ENCODE assay signal across 8 cellular contexts in the genomic region with DNA sequence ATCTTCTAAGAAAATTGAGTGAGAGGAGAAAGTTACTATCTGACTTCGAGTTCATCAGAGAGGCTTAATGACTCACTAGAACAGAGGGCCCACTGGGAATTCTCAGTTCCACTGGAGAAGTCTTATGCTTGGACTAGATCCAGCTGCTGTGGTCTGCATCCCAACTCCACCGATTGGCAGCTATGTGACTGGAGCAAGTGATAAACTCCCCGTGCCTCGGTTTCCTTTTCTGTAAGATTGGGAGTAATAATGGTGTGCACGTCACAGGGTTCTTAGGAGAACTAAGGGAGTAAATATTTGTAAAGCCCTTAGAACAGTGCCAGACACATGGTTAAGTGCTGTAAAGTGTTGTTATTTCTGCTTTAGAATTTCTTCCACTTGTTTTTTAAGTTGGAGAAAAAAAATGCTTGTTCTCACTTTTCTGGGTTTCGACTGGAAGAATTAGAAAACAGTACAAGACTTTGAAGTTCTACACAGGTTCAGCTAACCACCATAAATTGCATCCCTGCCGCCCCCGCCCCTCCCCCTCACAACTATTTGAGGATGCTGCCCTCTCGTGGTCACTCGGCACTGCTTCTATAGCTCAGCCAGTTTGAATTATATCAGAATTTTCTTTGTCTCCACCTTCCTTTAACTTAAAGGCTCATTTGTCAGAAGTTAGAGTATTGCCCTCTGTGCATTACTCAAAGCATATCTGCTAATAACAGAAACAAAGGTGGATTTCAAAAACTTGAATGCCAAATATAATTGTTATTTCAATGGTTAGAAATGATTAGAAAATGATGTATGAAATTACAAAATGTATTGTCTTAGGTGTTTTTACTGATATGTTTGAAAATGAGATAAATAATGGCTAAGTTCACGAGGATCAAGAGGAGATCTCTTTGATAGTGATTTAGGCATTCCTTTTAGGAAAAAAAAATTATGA.
DNase-seq lines count a peak whose midpoint lies in the region; ATAC-seq and TF ChIP-seq lines count a peak whose summit lies in the region.

No MANE protein-coding gene starts in this region.

- no peak overlapping the region for H3K9ac ChIP-seq in Loucy (ENCODE audit: low read depth, low read length, poor library complexity, severe bottlenecking)

- H3K36me3 ChIP-seq in Loucy (ENCODE audit: insufficient read depth, low read length) (no peaks in the 10 kb centered on the region), SJCRH30 (no peaks in the 10 kb centered on the region), gastroesophageal sphincter (no peaks in the 10 kb centered on the region), ovary (no peaks in the 10 kb centered on the region), thoracic aorta (no peaks in the 10 kb centered on the region)

- no peaks in the 10 kb centered on the region for H3K79me2 ChIP-seq in Loucy (ENCODE audit: insufficient read depth, low read length)

- peak; percentile 77 for ATAC-seq in gastroesophageal sphincter
- peak; percentile 89 for ATAC-seq in thoracic aorta (ENCODE audit: insufficient number of reproducible peaks, low FRiP score, low read depth)
- ATAC-seq in GM18519 (IDR thresholded peaks at IDR 0.05; ENCODE audit: low FRiP score, unreplicated experiment): no peak

- TF ChIP-seq CTCF in GM12865 (IDR thresholded peaks at IDR 0.05; ENCODE audit: insufficient read depth, low read depth, low read length, missing control alignments) (peak; percentile 71), Loucy (conservative IDR thresholded peaks at IDR 0.05; ENCODE audit: low read length) (peak; percentile 97), gastroesophageal sphincter (IDR thresholded peaks at IDR 0.05) (peak; percentile 66 to 84 (median 80)), ovary (IDR thresholded peaks at IDR 0.05) (peak; percentile 45 to 60 (median 49)), thoracic aorta (IDR thresholded peaks at IDR 0.05) (peak; percentile 82)

- H3K4me1 ChIP-seq in Loucy (ENCODE audit: insufficient read depth, low read length, poor library complexity, severe bottlenecking) (no peaks in the 10 kb centered on the region), SJCRH30 (peaks cover 13% of the 10 kb centered on the region), gastroesophageal sphincter (peaks cover 0 to 17% (median 2%) of the 10 kb centered on the region in 3 donors), ovary (ENCODE audit: insufficient read depth) (peaks cover 3% of the 10 kb centered on the region), thoracic aorta (ENCODE audit: control insufficient read depth in 1 of 2, low read depth in 2 of 2) (peaks cover 5 to 6% of the 10 kb centered on the region in 2 donors)

- intact Hi-C loops in ovary (cut with DNase I): loop anchor here (5.0 to 10.0 kb wide), 3 partner anchors 217 to 222 kb away; no protein-coding TSS in a partner anchor

- TF ChIP-seq EP300 in gastroesophageal sphincter (IDR thresholded peaks at IDR 0.05) (no peak), ovary (IDR thresholded peaks at IDR 0.05) (no peak)

- H3F3A ChIP-seq in Loucy (ENCODE audit: low read depth): no peaks in the 10 kb centered on the region

- H3K4me3 ChIP-seq in GM12865 (ENCODE audit: low read depth, low read length) (no peak overlapping the region), Loucy (ENCODE audit: low read length, poor library complexity, severe bottlenecking) (no peak overlapping the region), SJCRH30 (peak overlapping the region; percentile 21; the same call in 1 of the 2 replicates), gastroesophageal sphincter (peak overlapping the region in 1 of 2 donors; percentile 20), ovary (no peak overlapping the region), thoracic aorta (peak overlapping the region; percentile 54)

- H3K4me2 ChIP-seq in Loucy (ENCODE audit: low read depth, low read length, poor library complexity, severe bottlenecking): no peak overlapping the region

- no peak overlapping the region for H2AFZ ChIP-seq in Loucy (ENCODE audit: low read length)

- H3K9me2 ChIP-seq in Loucy (replicated peaks; ENCODE audit: low read depth, low read length): no peaks in the 10 kb centered on the region

- H3K27me3 ChIP-seq in Loucy (ENCODE audit: insufficient read depth, low read length, poor library complexity, severe bottlenecking) (peaks cover 4% of the 10 kb centered on the region), SJCRH30 (no peaks in the 10 kb centered on the region), gastroesophageal sphincter (no peaks in the 10 kb centered on the region), ovary (no peaks in the 10 kb centered on the region), thoracic aorta (replicated peaks; ENCODE audit: insufficient read depth) (no peaks in the 10 kb centered on the region)

- H3K27ac ChIP-seq in SJCRH30: no peak overlapping the region
- no peak overlapping the region for H3K27ac ChIP-seq in gastroesophageal sphincter
- H3K27ac ChIP-seq in ovary: no peak overlapping the region
- no peak overlapping the region for H3K27ac ChIP-seq in thoracic aorta

- 7 to 25% methylated on average over 5 to 11 of the region's 11 CpGs for WGBS in gastroesophageal sphincter (ENCODE audit: low coverage in 1 of 2), 2 donors
- WGBS in ovary, 3 donors: 11 to 17% (median 13%) methylated on average over 11 of the region's 11 CpGs

- H4K20me1 ChIP-seq in Loucy (ENCODE audit: insufficient read depth, low read length, poor library complexity, severe bottlenecking): no peaks in the 10 kb centered on the region

- peak; percentile 86 for DNase-seq in GM12865 (ENCODE audit: low read depth)
- DNase-seq in SJCRH30: peak; percentile 73 to 84
- peak; percentile 87 for DNase-seq in activated effector memory CD4-positive, alpha-beta T cell treated with anti-CD3 and anti-CD28 coated beads, Interleukin-2, amount 50 U/mL, for 16 hours
- peak; percentile 60 to 80 (median 76) for DNase-seq in ovary
- peak; percentile 43 for DNase-seq in thoracic aorta (ENCODE audit: low spot score)

- TF ChIP-seq POLR2A in gastroesophageal sphincter (IDR thresholded peaks at IDR 0.05) (no peak), ovary (IDR thresholded peaks at IDR 0.05) (no peak)

- H3K9me3 ChIP-seq in Loucy (ENCODE audit: insufficient read depth, low read depth, low read length) (no peaks in the 10 kb centered on the region), SJCRH30 (replicated peaks) (no peaks in the 10 kb centered on the region), gastroesophageal sphincter (no peaks in the 10 kb centered on the region), ovary (no peaks in the 10 kb centered on the region), thoracic aorta (no peaks in the 10 kb centered on the region)

Comparison
In these comparisons a context has a peak if more than half of its experiments do, and no peak if none do; other contexts are left out.
1. H3K4me3 ChIP-seq: peak in SJCRH30 (single experiment) and thoracic aorta (single experiment); none in GM12865 (single experiment), Loucy (single experiment) and ovary (single experiment).
2. Peak in every context shown above with its lines, with median percentiles within 50 percentile points of each other: DNase-seq and CTCF ChIP-seq.